6 cellular contexts compared by ENCODE assay signal in genomic region chr6:41073968-41074691, GRCh38. TPM values are rescaled to one million over a fixed set of nuclear protein-coding genes. Genes with fewer than 3 reads are reported as not detected.
DNase-seq lines count a peak whose midpoint lies in the region; ATAC-seq lines count a peak whose summit lies in the region.

No MANE protein-coding gene starts in this region.

- H3K4me1 ChIP-seq in naive thymus-derived CD4-positive, alpha-beta T cell (ENCODE audit: control insufficient read depth in 2 of 2, insufficient read depth in 2 of 2, low read length in 2 of 2) = peaks cover 30 to 32% of the 10 kb centered on the region in 2 donors

- no peaks in the 10 kb centered on the region for H3K27me3 Mint-ChIP-seq in activated naive CD4-positive, alpha-beta T cell treated with anti-CD3 and anti-CD28 coated beads for 36 hours (ENCODE audit: low read depth)
- H3K27me3 Mint-ChIP-seq in naive thymus-derived CD4-positive, alpha-beta T cell = peaks cover 0 to 5% (median 0%) of the 10 kb centered on the region in 5 donors

- H3K4me3 ChIP-seq in naive thymus-derived CD4-positive, alpha-beta T cell (ENCODE audit: low read length) = peak overlapping the region; percentile 78

- POLR2A ChIA-PET in naive thymus-derived CD4-positive, alpha-beta T cell (lab: Charles Lee) = interaction anchor here (1.0 kb wide), 1 partner anchor 8 kb away, joined by 3 read pairs; no protein-coding TSS in a partner anchor

- no peaks in the 10 kb centered on the region for H3K9me3 Mint-ChIP-seq in activated naive CD4-positive, alpha-beta T cell treated with anti-CD3 and anti-CD28 coated beads for 36 hours
- H3K9me3 Mint-ChIP-seq in naive thymus-derived CD4-positive, alpha-beta T cell = peaks cover 0 to 6% (median 0%) of the 10 kb centered on the region in 11 donors

- no peaks in the 10 kb centered on the region for H3K27me3 ChIP-seq in naive thymus-derived CD4-positive, alpha-beta T cell (ENCODE audit: control insufficient read depth in 2 of 2, insufficient read depth in 2 of 2, low read length in 2 of 2)

- ATAC-seq in naive thymus-derived CD4-positive, alpha-beta T cell = no peak
- no peak for ATAC-seq in GM18868 (IDR thresholded peaks at IDR 0.05; ENCODE audit: unreplicated experiment)

- H3K27ac Mint-ChIP-seq in activated naive CD4-positive, alpha-beta T cell treated with anti-CD3 and anti-CD28 coated beads for 36 hours = peak overlapping the region; percentile 97
- peak overlapping the region; percentile 93 to 99 (median 95) for H3K27ac Mint-ChIP-seq in naive thymus-derived CD4-positive, alpha-beta T cell

- H3K27ac ChIP-seq in naive thymus-derived CD4-positive, alpha-beta T cell (ENCODE audit: low read depth, low read length) = peak overlapping the region; percentile 95

- intact Hi-C loops in activated naive CD4-positive, alpha-beta T cell treated with anti-CD3 and anti-CD28 coated beads for 36 hours (cut with micrococcal nuclease) = loop anchor here (2.0 to 10.0 kb wide), 6 partner anchors 45 to 1962 kb away; no protein-coding TSS in a partner anchor
- intact Hi-C loops in naive thymus-derived CD4-positive, alpha-beta T cell (cut with micrococcal nuclease) = loop anchor here (1.0 to 10.0 kb wide), 15 partner anchors 108 to 1959 kb away; partner anchors contain the start of genes TBCC (in 2 of the 2), TFEB (in 2 of the 2), FOXP4 (in 1 of the 2) and KCNK5 (in 1 of the 2)

- H3K36me3 ChIP-seq in naive thymus-derived CD4-positive, alpha-beta T cell (ENCODE audit: control insufficient read depth in 2 of 3, insufficient read depth in 3 of 3, low read length in 3 of 3) = peaks cover 0 to 15% (median 5%) of the 10 kb centered on the region in 3 experiments

- H3K9me3 ChIP-seq in naive thymus-derived CD4-positive, alpha-beta T cell (ENCODE audit: control insufficient read depth in 2 of 3, low read length in 3 of 3) = no peaks in the 10 kb centered on the region

- DNase-seq in activated naive CD4-positive, alpha-beta T cell treated with anti-CD3 and anti-CD28 coated beads for 36 hours = no peak
- no peak for DNase-seq in activated naive CD4-positive, alpha-beta T cell treated with Interleukin-2 at 50 U/mL for 16 hours
- DNase-seq in astrocyte of the hippocampus (ENCODE audit: low read depth, low spot score) (peak; percentile 32), D341Med (ENCODE audit: low spot score) (no peak)
- peak in 5 of 9 donors; percentile 11 to 54 (median 26) for DNase-seq in naive thymus-derived CD4-positive, alpha-beta T cell

- peaks cover 53% of the 10 kb centered on the region for H3K4me1 Mint-ChIP-seq in activated naive CD4-positive, alpha-beta T cell treated with anti-CD3 and anti-CD28 coated beads for 36 hours (ENCODE audit: low read depth)
- H3K4me1 Mint-ChIP-seq in naive thymus-derived CD4-positive, alpha-beta T cell = peaks cover 41 to 78% (median 71%) of the 10 kb centered on the region in 7 donors

- peak overlapping the region; percentile 93 for H3K4me3 Mint-ChIP-seq in activated naive CD4-positive, alpha-beta T cell treated with anti-CD3 and anti-CD28 coated beads for 36 hours
- peak overlapping the region; percentile 88 to 98 (median 94) for H3K4me3 Mint-ChIP-seq in naive thymus-derived CD4-positive, alpha-beta T cell

- H3K36me3 Mint-ChIP-seq in activated naive CD4-positive, alpha-beta T cell treated with anti-CD3 and anti-CD28 coated beads for 36 hours (ENCODE audit: low read depth) = peaks cover 19% of the 10 kb centered on the region
- H3K36me3 Mint-ChIP-seq in naive thymus-derived CD4-positive, alpha-beta T cell = peaks cover 4 to 28% (median 5%) of the 10 kb centered on the region in 5 donors

- CTCF ChIA-PET in activated naive CD4-positive, alpha-beta T cell treated with anti-CD3 and anti-CD28 coated beads for 36 hours (lab: Charles Lee) = interaction anchor here (1.6 to 2.4 kb wide), 2 partner anchors 233 to 245 kb away, joined by 3 to 7 read pairs; no protein-coding TSS in a partner anchor
- CTCF ChIA-PET in naive thymus-derived CD4-positive, alpha-beta T cell (lab: Charles Lee) = interaction anchor here (0.8 to 1.3 kb wide), 3 partner anchors 9 to 204 kb away, joined by 3 to 4 read pairs (median 3); no protein-coding TSS in a partner anchor

RNA-seq across cellular contexts. Expression of gene NFYA, which starts 1.4 kb away (rescaled TPM):
- total RNA-seq in activated naive CD4-positive, alpha-beta T cell treated with anti-CD3 and anti-CD28 coated beads for 36 hours = 10 to 100 TPM; 38.0 to 38.7 TPM
- total RNA-seq in naive thymus-derived CD4-positive, alpha-beta T cell = 10 to 100 TPM; 31.6 to 63.3 (median 35.9) TPM
- polyA plus RNA-seq in naive thymus-derived CD4-positive, alpha-beta T cell = 10 to 100 TPM; 18.6 to 37.8 TPM

RNA-seq across cellular contexts. Expression of gene OARD1, which starts 2.0 kb away (rescaled TPM):
- 10 to 100 TPM; 59.0 to 60.8 TPM for total RNA-seq in activated naive CD4-positive, alpha-beta T cell treated with anti-CD3 and anti-CD28 coated beads for 36 hours
- 10 to 100 TPM; 31.1 to 55.8 (median 39.9) TPM for total RNA-seq in naive thymus-derived CD4-positive, alpha-beta T cell
- 10 to 100 TPM; 44.6 to 55.8 TPM for polyA plus RNA-seq in naive thymus-derived CD4-positive, alpha-beta T cell

RNA-seq across cellular contexts. Expression of gene APOBEC2, which starts 21.1 kb away (rescaled TPM):
- not detected for total RNA-seq in activated naive CD4-positive, alpha-beta T cell treated with anti-CD3 and anti-CD28 coated beads for 36 hours
- not detected for total RNA-seq in naive thymus-derived CD4-positive, alpha-beta T cell
- polyA plus RNA-seq in naive thymus-derived CD4-positive, alpha-beta T cell = under 1 TPM; 0.25 to 0.83 TPM

RNA-seq across cellular contexts. Expression of gene TSPO2, which starts 31.9 kb away (rescaled TPM):
- total RNA-seq in activated naive CD4-positive, alpha-beta T cell treated with anti-CD3 and anti-CD28 coated beads for 36 hours = not detected
- total RNA-seq in naive thymus-derived CD4-positive, alpha-beta T cell = not detected
- not detected for polyA plus RNA-seq in naive thymus-derived CD4-positive, alpha-beta T cell

RNA-seq across cellular contexts. Expression of gene UNC5CL, which starts 35.1 kb away (rescaled TPM):
- total RNA-seq in activated naive CD4-positive, alpha-beta T cell treated with anti-CD3 and anti-CD28 coated beads for 36 hours = 1 to 10 TPM; 2.3 to 3.0 TPM
- total RNA-seq in naive thymus-derived CD4-positive, alpha-beta T cell = 1 to 10 TPM; 2.2 to 7.2 (median 4.3) TPM
- under 1 TPM; 0.24 to 0.98 TPM for polyA plus RNA-seq in naive thymus-derived CD4-positive, alpha-beta T cell

Comparison
In these comparisons a context has a peak if more than half of its experiments do, and no peak if none do; other contexts are left out.
1. DNase-seq: peak in astrocyte of the hippocampus (single experiment) and naive thymus-derived CD4-positive, alpha-beta T cell (5 of 9); none in activated naive CD4-positive, alpha-beta T cell treated with anti-CD3 and anti-CD28 coated beads for 36 hours (single experiment), activated naive CD4-positive, alpha-beta T cell treated with Interleukin-2 at 50 U/mL for 16 hours (single experiment) and D341Med (single experiment).